ENCODE assay signal across 8 cellular contexts in genomic region chr22:50274311-50274710, GRCh38. TPM values are rescaled to one million over a fixed set of nuclear protein-coding genes. Genes with fewer than 3 reads are reported as not detected.
DNase-seq lines count a peak whose midpoint lies in the region; ATAC-seq and TF ChIP-seq lines count a peak whose summit lies in the region.

No MANE protein-coding gene starts in this region.

- no peak for TF ChIP-seq POLR2A in breast epithelium (IDR thresholded peaks at IDR 0.05)

- TF ChIP-seq CTCF in MCF 10A (IDR thresholded peaks at IDR 0.05; ENCODE audit: unreplicated experiment), result peak; percentile 47
- TF ChIP-seq CTCF in breast epithelium (IDR thresholded peaks at IDR 0.05), result peak in 1 of 3 donors; percentile 14
- TF ChIP-seq CTCF in omental fat pad (IDR thresholded peaks at IDR 0.05), result no peak

- peaks cover 14% of the 10 kb centered on the region for H3K36me3 ChIP-seq in breast epithelium

- H3K4me3 Mint-ChIP-seq in MCF 10A (ENCODE audit: unreplicated experiment), result peak overlapping the region; percentile 31
- peak overlapping the region; percentile 68 for H3K4me3 Mint-ChIP-seq in activated T-helper 1 cell treated with anti-CD3 and anti-CD28 coated beads, Interleukin-12 subunit alpha, Interleukin-12 subunit beta, Interleukin-2, Interleukin-4 antibody, amounts not matched to agents 30 ng/mL and 10 ng/mL and 1 ng/mL, durations not matched to agents 14 hours and 24 hours and 36 hours

- peak; percentile 3 to 12 for ATAC-seq in left cardiac atrium
- ATAC-seq in omental fat pad (ENCODE audit: low FRiP score), result no peak

- H3K27ac ChIP-seq in breast epithelium, result no peak overlapping the region

- BruUV-seq in MCF 10A (replicated peaks; lab: Mats Ljungman, UMichigan), result no TSS peak

- peaks cover 6% of the 10 kb centered on the region for H3K4me1 Mint-ChIP-seq in MCF 10A (ENCODE audit: insufficient read depth, unreplicated experiment)
- peaks cover 6% of the 10 kb centered on the region for H3K4me1 Mint-ChIP-seq in activated T-helper 1 cell treated with anti-CD3 and anti-CD28 coated beads, Interleukin-12 subunit alpha, Interleukin-12 subunit beta, Interleukin-2, Interleukin-4 antibody, amounts not matched to agents 30 ng/mL and 10 ng/mL and 1 ng/mL, durations not matched to agents 14 hours and 24 hours and 36 hours (ENCODE audit: low read depth)

- H3K4me1 ChIP-seq in breast epithelium, result peaks cover 7 to 22% of the 10 kb centered on the region in 2 donors

- intact Hi-C loops in MCF 10A (cut with micrococcal nuclease) (loop anchor here (1.0 to 2.0 kb wide), 2 partner anchors 52 to 68 kb away; partner anchors contain the start of gene DENND6B), breast epithelium (cut with DNase I; ENCODE audit: low total_unique reads) (loop anchor here (5.0 kb wide), 1 partner anchor 53 kb away; the partner anchor contains the start of gene DENND6B), left cardiac atrium (cut with DNase I) (no loop called here)
- intact Hi-C loops in activated T-helper 1 cell treated with anti-CD3 and anti-CD28 coated beads, Interleukin-12 subunit alpha, Interleukin-12 subunit beta, Interleukin-2, Interleukin-4 antibody, amounts not matched to agents 30 ng/mL and 10 ng/mL and 1 ng/mL, durations not matched to agents 14 hours and 24 hours and 36 hours (cut with micrococcal nuclease), result loop anchor here (1.0 kb wide), 1 partner anchor 68 kb away; no protein-coding TSS in a partner anchor

- H3K27me3 Mint-ChIP-seq in MCF 10A (ENCODE audit: insufficient read depth, unreplicated experiment), result no peaks in the 10 kb centered on the region
- peaks cover 8% of the 10 kb centered on the region for H3K27me3 Mint-ChIP-seq in activated T-helper 1 cell treated with anti-CD3 and anti-CD28 coated beads, Interleukin-12 subunit alpha, Interleukin-12 subunit beta, Interleukin-2, Interleukin-4 antibody, amounts not matched to agents 30 ng/mL and 10 ng/mL and 1 ng/mL, durations not matched to agents 14 hours and 24 hours and 36 hours (ENCODE audit: insufficient read depth)

- POLR2A ChIA-PET in MCF 10A (lab: Yijun Ruan, JAX), result interaction anchor here (3.4 kb wide), 2 partner anchors 23 to 31 kb away, joined by 10 to 15 read pairs; partner anchors contain the start of gene HDAC10

- H3K9me3 ChIP-seq in breast epithelium, result no peaks in the 10 kb centered on the region

- CTCF ChIA-PET in MCF 10A (lab: Yijun Ruan, JAX), result interaction anchor here (0.7 to 5.4 kb wide), 8 partner anchors 11 to 68 kb away, joined by 3 to 38 read pairs (median 4); partner anchors contain the start of gene DENND6B

- peaks cover 54% of the 10 kb centered on the region for H3K36me3 Mint-ChIP-seq in MCF 10A (ENCODE audit: insufficient read depth, unreplicated experiment)
- no peaks in the 10 kb centered on the region for H3K36me3 Mint-ChIP-seq in activated T-helper 1 cell treated with anti-CD3 and anti-CD28 coated beads, Interleukin-12 subunit alpha, Interleukin-12 subunit beta, Interleukin-2, Interleukin-4 antibody, amounts not matched to agents 30 ng/mL and 10 ng/mL and 1 ng/mL, durations not matched to agents 14 hours and 24 hours and 36 hours (ENCODE audit: low read depth)

- H3K4me3 ChIP-seq in breast epithelium, result no peak overlapping the region

- no peaks in the 10 kb centered on the region for H3K27me3 ChIP-seq in breast epithelium

- DNase-seq in MCF 10A (ENCODE audit: unreplicated experiment), result peak; percentile 56
- no peak for DNase-seq in breast epithelium (ENCODE audit: low spot score in 2 of 2)
- peak; percentile 12 for DNase-seq in NCI-H2196 treated with DMSO at 0.1 percent for 48 hours (lab: John Stamatoyannopoulos, UW; ENCODE audit: unreplicated experiment)
- DNase-seq in activated T-helper 1 cell treated with anti-CD3 and anti-CD28 coated beads, Interleukin-12 subunit alpha, Interleukin-12 subunit beta, Interleukin-2, Interleukin-4 antibody, amounts not matched to agents 30 ng/mL and 10 ng/mL and 1 ng/mL, durations not matched to agents 14 hours and 24 hours and 36 hours (ENCODE audit: low spot score), result no peak
- peak; percentile 61 for DNase-seq in left cardiac atrium
- peak; percentile 46 for DNase-seq in stimulated activated CD4-positive, alpha-beta T cell treated with anti-CD3 and anti-CD28 coated beads, Interleukin-4, amount 100 ng/mL, for 1 hour
- no peak for DNase-seq in hepatic stellate cell (ENCODE audit: low spot score)
- no peak for DNase-seq in omental fat pad (ENCODE audit: low spot score)

- H3K27ac Mint-ChIP-seq in MCF 10A (ENCODE audit: low read depth, unreplicated experiment), result no peak overlapping the region
- H3K27ac Mint-ChIP-seq in activated T-helper 1 cell treated with anti-CD3 and anti-CD28 coated beads, Interleukin-12 subunit alpha, Interleukin-12 subunit beta, Interleukin-2, Interleukin-4 antibody, amounts not matched to agents 30 ng/mL and 10 ng/mL and 1 ng/mL, durations not matched to agents 14 hours and 24 hours and 36 hours, result no peak overlapping the region

- no peaks in the 10 kb centered on the region for H3K9me3 Mint-ChIP-seq in MCF 10A (ENCODE audit: unreplicated experiment)
- no peaks in the 10 kb centered on the region for H3K9me3 Mint-ChIP-seq in activated T-helper 1 cell treated with anti-CD3 and anti-CD28 coated beads, Interleukin-12 subunit alpha, Interleukin-12 subunit beta, Interleukin-2, Interleukin-4 antibody, amounts not matched to agents 30 ng/mL and 10 ng/mL and 1 ng/mL, durations not matched to agents 14 hours and 24 hours and 36 hours

RNA-seq across cellular contexts. Expression of gene MAPK11, which starts 4.1 kb away (rescaled TPM):
- 10.4 and 11.9 TPM in 2 replicates for total RNA-seq in MCF 10A (2022)
- 10 to 100 TPM in 2 of 3 donors, 1 to 10 TPM in 1; 5.7 to 16.5 (median 13.4) TPM for total RNA-seq in breast epithelium
- 24.6 and 28.9 TPM in 2 replicates for total RNA-seq in activated T-helper 1 cell treated with anti-CD3 and anti-CD28 coated beads, Interleukin-12 subunit alpha, Interleukin-12 subunit beta, Interleukin-2, Interleukin-4 antibody, amounts not matched to agents 30 ng/mL and 10 ng/mL and 1 ng/mL, durations not matched to agents 14 hours and 24 hours and 36 hours
- total RNA-seq in left cardiac atrium, result 10 to 100 TPM; 13.3 to 15.4 TPM
- 10 to 100 TPM; 12.1 to 38.9 (median 20.4) TPM for total RNA-seq in omental fat pad

RNA-seq across cellular contexts. Expression of gene MAPK12, which starts 12.8 kb away (rescaled TPM):
- 24.9 and 25.0 TPM in 2 replicates for total RNA-seq in MCF 10A (2022)
- 1 to 10 TPM; 3.8 to 9.8 (median 5.3) TPM for total RNA-seq in breast epithelium
- 15.1 and 19.0 TPM in 2 replicates for total RNA-seq in activated T-helper 1 cell treated with anti-CD3 and anti-CD28 coated beads, Interleukin-12 subunit alpha, Interleukin-12 subunit beta, Interleukin-2, Interleukin-4 antibody, amounts not matched to agents 30 ng/mL and 10 ng/mL and 1 ng/mL, durations not matched to agents 14 hours and 24 hours and 36 hours
- total RNA-seq in left cardiac atrium, result 10 to 100 TPM; 13.2 to 14.7 TPM
- 10 to 100 TPM in 3 of 4 donors, 1 to 10 TPM in 1; 7.9 to 31.1 (median 17.8) TPM for total RNA-seq in omental fat pad

RNA-seq across cellular contexts. Expression of gene HDAC10, which starts 23.2 kb away (rescaled TPM):
- total RNA-seq in MCF 10A (2022), result 27.5 and 29.2 TPM in 2 replicates
- total RNA-seq in breast epithelium, result 10 to 100 TPM; 22.9 to 35.7 (median 29.4) TPM
- total RNA-seq in activated T-helper 1 cell treated with anti-CD3 and anti-CD28 coated beads, Interleukin-12 subunit alpha, Interleukin-12 subunit beta, Interleukin-2, Interleukin-4 antibody, amounts not matched to agents 30 ng/mL and 10 ng/mL and 1 ng/mL, durations not matched to agents 14 hours and 24 hours and 36 hours, result 67.4 and 68.1 TPM in 2 replicates
- 10 to 100 TPM; 11.2 to 14.2 TPM for total RNA-seq in left cardiac atrium
- total RNA-seq in omental fat pad, result 10 to 100 TPM; 18.4 to 53.8 (median 23.6) TPM

RNA-seq across cellular contexts. Expression of gene TUBGCP6, which starts 29.5 kb away (rescaled TPM):
- total RNA-seq in MCF 10A (2022) (27.6 and 27.9 TPM in 2 replicates), breast epithelium (10 to 100 TPM; 34.2 to 66.2 (median 59.6) TPM), left cardiac atrium (10 to 100 TPM; 20.4 to 22.0 TPM), omental fat pad (10 to 100 TPM; 32.7 to 52.2 (median 33.5) TPM)
- total RNA-seq in activated T-helper 1 cell treated with anti-CD3 and anti-CD28 coated beads, Interleukin-12 subunit alpha, Interleukin-12 subunit beta, Interleukin-2, Interleukin-4 antibody, amounts not matched to agents 30 ng/mL and 10 ng/mL and 1 ng/mL, durations not matched to agents 14 hours and 24 hours and 36 hours, result 52.1 and 54.6 TPM in 2 replicates

RNA-seq across cellular contexts. Expression of gene PLXNB2, which starts 33.1 kb away (rescaled TPM):
- total RNA-seq in MCF 10A (2022), result 199 and 200 TPM in 2 replicates
- 100 to 1,000 TPM in 2 of 3 donors, 10 to 100 TPM in 1; 79.0 to 137 (median 122) TPM for total RNA-seq in breast epithelium
- total RNA-seq in activated T-helper 1 cell treated with anti-CD3 and anti-CD28 coated beads, Interleukin-12 subunit alpha, Interleukin-12 subunit beta, Interleukin-2, Interleukin-4 antibody, amounts not matched to agents 30 ng/mL and 10 ng/mL and 1 ng/mL, durations not matched to agents 14 hours and 24 hours and 36 hours, result 8.9 and 10.2 TPM in 2 replicates
- total RNA-seq in left cardiac atrium, result 10 to 100 TPM; 76.2 to 91.5 TPM
- total RNA-seq in omental fat pad, result 100 to 1,000 TPM in 3 of 4 donors, 10 to 100 TPM in 1; 91.4 to 130 (median 115) TPM

Comparison
In these comparisons a context has a peak if more than half of its experiments do, and no peak if none do; other contexts are left out.
1. DNase-seq: peak in MCF 10A (single experiment), NCI-H2196 treated with DMSO at 0.1 percent for 48 hours (single experiment), left cardiac atrium (single experiment) and stimulated activated CD4-positive, alpha-beta T cell treated with anti-CD3 and anti-CD28 coated beads, Interleukin-4, amount 100 ng/mL, for 1 hour (single experiment); none in breast epithelium (0 of 2), activated T-helper 1 cell treated with anti-CD3 and anti-CD28 coated beads, Interleukin-12 subunit alpha, Interleukin-12 subunit beta, Interleukin-2, Interleukin-4 antibody, amounts not matched to agents 30 ng/mL and 10 ng/mL and 1 ng/mL, durations not matched to agents 14 hours and 24 hours and 36 hours (single experiment), hepatic stellate cell (single experiment) and omental fat pad (single experiment).
2. intact Hi-C loops: an anchor here in MCF 10A (1.0 to 2.0 kb wide), breast epithelium (5.0 kb wide) and activated T-helper 1 cell treated with anti-CD3 and anti-CD28 coated beads, Interleukin-12 subunit alpha, Interleukin-12 subunit beta, Interleukin-2, Interleukin-4 antibody, amounts not matched to agents 30 ng/mL and 10 ng/mL and 1 ng/mL, durations not matched to agents 14 hours and 24 hours and 36 hours (1.0 kb wide); none called in left cardiac atrium.